8 cellular contexts compared by ENCODE assay signal in genomic region chr20:36467076-36467999, GRCh38.
A peak's percentile ranks its signal among the peaks of the same experiment; 100 is the strongest.
DNase-seq lines count a peak whose midpoint lies in the region; ATAC-seq and TF ChIP-seq lines count a peak whose summit lies in the region.

No MANE protein-coding gene starts in this region.

- H3K4me1 Mint-ChIP-seq in activated naive CD8-positive, alpha-beta T cell (ENCODE audit: low read depth): peaks cover 81% of the 10 kb centered on the region

- intact Hi-C loops in Right ventricle myocardium inferior (cut with DNase I) (loop anchor here (10.0 kb wide), 2 partner anchors 137 to 477 kb away; partner anchors contain the start of gene RAB5IF), cardiac septum (cut with DNase I) (loop anchor here (10.0 kb wide), 1 partner anchor 397 kb away; a partner anchor contains a TSS), left ventricle myocardium inferior (cut with micrococcal nuclease) (no loop called here)

- peak; percentile 6 for ATAC-seq in Right ventricle myocardium inferior
- ATAC-seq in HG03521 (IDR thresholded peaks at IDR 0.05; ENCODE audit: unreplicated experiment): no peak

- H3K4me3 ChIP-seq in OCI-LY3 (ENCODE audit: low read length): no peak overlapping the region
- H3K4me3 ChIP-seq in left ventricle myocardium inferior: peak overlapping the region; percentile 0

- peak overlapping the region; percentile 61 for H3K4me3 Mint-ChIP-seq in activated naive CD8-positive, alpha-beta T cell

- no peak for TF ChIP-seq CTCF in OCI-LY3 (IDR thresholded peaks at IDR 0.05; ENCODE audit: low read depth, low read length)
- TF ChIP-seq CTCF in left ventricle myocardium inferior (IDR thresholded peaks at IDR 0.05; ENCODE audit: borderline replicate concordance): no peak

- no peak overlapping the region for H3K9ac ChIP-seq in OCI-LY3 (ENCODE audit: low read length)

- peaks cover 35% of the 10 kb centered on the region for H4K20me1 ChIP-seq in OCI-LY3 (ENCODE audit: insufficient read depth, low read length)

- no peaks in the 10 kb centered on the region for H3K9me3 Mint-ChIP-seq in activated naive CD8-positive, alpha-beta T cell (ENCODE audit: low read depth)

- peak overlapping the region; percentile 82 for H3K27ac Mint-ChIP-seq in activated naive CD8-positive, alpha-beta T cell

- H3K4me1 ChIP-seq in OCI-LY3 (ENCODE audit: low read length) (peaks cover 44% of the 10 kb centered on the region), left ventricle myocardium inferior (peaks cover 100% of the 10 kb centered on the region)

- H3K9me3 ChIP-seq in OCI-LY3 (ENCODE audit: insufficient read depth, low read length) (no peaks in the 10 kb centered on the region), left ventricle myocardium inferior (replicated peaks) (no peaks in the 10 kb centered on the region)

- H3K27me3 ChIP-seq in OCI-LY3 (ENCODE audit: low read depth, low read length): no peaks in the 10 kb centered on the region
- H3K27me3 ChIP-seq in left ventricle myocardium inferior (ENCODE audit: low read depth): no peaks in the 10 kb centered on the region

- H3K36me3 Mint-ChIP-seq in activated naive CD8-positive, alpha-beta T cell: peaks cover 4% of the 10 kb centered on the region

- no peak overlapping the region for H3K27ac ChIP-seq in OCI-LY3 (ENCODE audit: low read length)
- H3K27ac ChIP-seq in left ventricle myocardium inferior (replicated peaks): peak overlapping the region; percentile 97

- peak overlapping the region; percentile 30 for H3K4me2 ChIP-seq in OCI-LY3 (ENCODE audit: low read length)

- peak; percentile 80 for DNase-seq in Right ventricle myocardium inferior (ENCODE audit: missing footprints)
- no peak for DNase-seq in cardiac septum (ENCODE audit: low spot score)
- peak; percentile 68 for DNase-seq in left ventricle myocardium inferior
- DNase-seq in smooth muscle cell of the brain vasculature (ENCODE audit: low read depth, low spot score): peak; percentile 40
- DNase-seq in cortex of kidney (lab: John Stamatoyannopoulos, UW): no peak

- H2AFZ ChIP-seq in OCI-LY3 (ENCODE audit: low read depth, low read length): no peak overlapping the region

- H3K27me3 Mint-ChIP-seq in activated naive CD8-positive, alpha-beta T cell: no peaks in the 10 kb centered on the region

- H3K36me3 ChIP-seq in OCI-LY3 (replicated peaks; ENCODE audit: low read depth, low read length) (no peaks in the 10 kb centered on the region), left ventricle myocardium inferior (no peaks in the 10 kb centered on the region)

- peaks cover 11% of the 10 kb centered on the region for H3K79me2 ChIP-seq in OCI-LY3 (ENCODE audit: low read length)

Comparison
In these comparisons a context has a peak if more than half of its experiments do, and no peak if none do; other contexts are left out.
1. DNase-seq: peak in Right ventricle myocardium inferior (single experiment), left ventricle myocardium inferior (single experiment) and smooth muscle cell of the brain vasculature (single experiment); none in cardiac septum (single experiment) and cortex of kidney (single experiment).